Comparison of ENCODE assay signal across 1 cellular context in the genomic region with DNA sequence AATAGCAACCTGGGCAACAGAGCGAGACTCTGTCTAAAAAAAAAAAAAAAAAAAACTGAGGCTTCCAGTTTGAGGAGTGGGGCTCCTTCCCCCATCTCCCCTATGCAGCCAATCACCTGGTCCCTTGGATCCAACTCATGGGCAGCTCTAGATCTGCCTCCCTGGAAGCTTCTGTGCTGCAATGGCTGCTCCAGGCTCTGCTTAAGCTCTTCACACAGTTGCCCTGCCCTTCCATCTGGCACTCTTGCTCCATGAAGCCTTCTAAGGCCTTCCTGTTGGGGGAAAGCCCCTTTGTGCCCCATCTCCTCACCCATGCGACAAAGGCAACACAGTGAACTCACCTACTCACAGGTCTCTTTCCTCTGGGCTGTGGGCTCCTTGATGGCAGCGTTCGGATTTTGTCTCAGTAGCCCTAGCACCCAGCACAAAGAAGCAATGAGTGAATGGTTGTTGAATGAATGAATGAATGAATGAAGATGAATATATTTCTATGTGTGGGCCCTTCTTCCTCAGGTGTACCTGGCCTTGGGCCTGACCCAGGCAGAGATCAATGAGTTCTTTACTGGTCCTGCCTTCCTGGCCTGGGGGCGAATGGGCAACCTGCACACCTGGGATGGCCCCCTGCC.
TF ChIP-seq lines count a peak whose summit lies in the region.

No MANE protein-coding gene starts in this region.

TF ChIP-seq in IMR-90, 13 proteins besides CTCF, POLR2A, EP300 and RAD21:
- TF ChIP-seq RCOR1 (IDR thresholded peaks at IDR 0.05; ENCODE audit: insufficient replicate concordance, low read length) (no peak), CEBPB (IDR thresholded peaks at IDR 0.05; ENCODE audit: low read depth, low read length) (no peak), SMC3 (IDR thresholded peaks at IDR 0.05; ENCODE audit: low read depth, low read length) (no peak), CHD1 (IDR thresholded peaks at IDR 0.05; ENCODE audit: low read depth, low read length) (no peak), MXI1 (IDR thresholded peaks at IDR 0.05; ENCODE audit: borderline replicate concordance, low read depth, low read length) (no peak), RFX5 (IDR thresholded peaks at IDR 0.05; ENCODE audit: low read depth, low read length) (no peak), ELK1 (IDR thresholded peaks at IDR 0.05; ENCODE audit: borderline replicate concordance, low read depth, low read length) (no peak)
- TF ChIP-seq, protein P1, sequence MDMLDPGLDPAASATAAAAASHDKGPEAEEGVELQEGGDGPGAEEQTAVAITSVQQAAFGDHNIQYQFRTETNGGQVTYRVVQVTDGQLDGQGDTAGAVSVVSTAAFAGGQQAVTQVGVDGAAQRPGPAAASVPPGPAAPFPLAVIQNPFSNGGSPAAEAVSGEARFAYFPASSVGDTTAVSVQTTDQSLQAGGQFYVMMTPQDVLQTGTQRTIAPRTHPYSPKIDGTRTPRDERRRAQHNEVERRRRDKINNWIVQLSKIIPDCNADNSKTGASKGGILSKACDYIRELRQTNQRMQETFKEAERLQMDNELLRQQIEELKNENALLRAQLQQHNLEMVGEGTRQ (IDR thresholded peaks at IDR 0.05; ENCODE audit: low read depth, low read length), result no peak
